Comparison of ENCODE assay signal across 8 cellular contexts in the genomic region with DNA sequence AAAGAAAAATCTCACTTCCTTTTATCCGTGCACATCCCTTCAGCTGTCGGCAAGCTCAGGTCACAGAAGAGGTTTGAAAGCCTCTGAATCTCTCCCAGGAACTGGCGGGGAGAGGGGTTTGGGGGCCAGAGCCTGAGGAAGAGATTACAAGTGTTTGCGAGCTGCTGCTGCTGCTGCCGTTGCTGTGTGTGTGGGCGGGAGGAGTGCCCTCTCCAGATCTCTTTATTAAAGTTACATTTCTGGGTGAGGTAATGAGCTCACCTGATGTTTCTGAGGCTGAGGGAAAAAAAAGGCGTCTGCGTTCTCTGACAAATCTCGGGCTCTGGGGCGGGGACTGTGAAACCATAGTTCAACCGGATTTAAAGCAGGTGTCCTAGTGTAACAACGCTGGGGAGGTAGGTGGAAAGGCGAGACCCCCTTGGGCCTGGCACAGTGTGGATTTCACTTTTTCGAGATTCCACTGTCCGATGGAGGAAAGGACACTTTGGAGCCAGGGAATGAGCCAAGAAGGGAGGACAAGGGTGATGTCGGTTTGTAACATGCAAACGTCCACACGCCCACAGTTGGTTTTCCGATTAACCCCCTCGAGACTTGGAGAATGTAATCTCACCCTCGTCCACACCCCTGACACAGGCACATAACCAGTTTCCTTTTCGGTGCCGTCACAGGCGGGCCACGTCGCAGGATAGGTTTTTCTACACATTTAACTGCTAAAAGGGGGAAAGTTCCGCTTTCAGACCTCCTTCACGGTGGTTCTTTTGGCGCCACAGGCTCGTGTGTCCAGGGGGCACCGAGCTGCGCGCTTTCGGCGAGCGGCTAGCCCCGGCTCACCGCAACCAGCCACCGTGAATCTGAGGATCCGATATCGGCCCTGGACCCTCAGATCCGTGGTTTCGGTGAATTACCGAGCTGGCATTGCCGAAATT. TPM values are rescaled to one million over a fixed set of nuclear protein-coding genes. Genes with fewer than 3 reads are reported as not detected.
DNase-seq lines count a peak whose midpoint lies in the region; ATAC-seq and TF ChIP-seq lines count a peak whose summit lies in the region.

No MANE protein-coding gene starts in this region.

- H3K4me1 ChIP-seq in duodenal mucosa (ENCODE audit: control insufficient read depth in 1 of 2, insufficient read depth in 2 of 2, low read length in 2 of 2), result peaks cover 16% of the 10 kb centered on the region in 2 donors
- peaks cover 24% of the 10 kb centered on the region for H3K4me1 ChIP-seq in lower lobe of right lung

- H3K27me3 ChIP-seq in duodenal mucosa (ENCODE audit: control insufficient read depth in 1 of 2, insufficient read depth in 2 of 2, low read length in 2 of 2) (no peaks in the 10 kb centered on the region), lower lobe of right lung (ENCODE audit: low read depth) (no peaks in the 10 kb centered on the region)

- POLR2A ChIA-PET in AG04449 (lab: Yijun Ruan, JAX), result interaction anchor here (1.0 kb wide), 1 partner anchor 10 kb away, joined by 3 read pairs; no protein-coding TSS in a partner anchor

- no peak for TF ChIP-seq CTCF in AG04449 (IDR thresholded peaks at IDR 0.05; ENCODE audit: insufficient read depth, low read length, missing control alignments)
- TF ChIP-seq CTCF in lower lobe of right lung (IDR thresholded peaks at IDR 0.05), result no peak

- peak overlapping the region; percentile 95 for H3K4me3 ChIP-seq in AG04449 (ENCODE audit: low read depth, low read length)
- H3K4me3 ChIP-seq in duodenal mucosa (ENCODE audit: low read depth in 1 of 2, low read length in 2 of 2), result peak overlapping the region; percentile 86 to 87
- peak overlapping the region; percentile 69 for H3K4me3 ChIP-seq in lower lobe of right lung

- no peaks in the 10 kb centered on the region for H3K9me3 ChIP-seq in duodenal mucosa (ENCODE audit: control insufficient read depth in 1 of 2, low read length in 2 of 2)
- H3K9me3 ChIP-seq in lower lobe of right lung, result no peaks in the 10 kb centered on the region

- H3K27ac ChIP-seq in duodenal mucosa (ENCODE audit: low read depth, low read length), result peak overlapping the region; percentile 90
- H3K27ac ChIP-seq in lower lobe of right lung, result peak overlapping the region; percentile 90

- no peak for DNase-seq in AG04449 (ENCODE audit: low read depth, low spot score)
- DNase-seq in NCI-H510A (lab: John Stamatoyannopoulos, UW), result peak; percentile 15
- peak; percentile 71 for DNase-seq in activated CD4-positive, alpha-beta T cell treated with anti-CD3 and anti-CD28 coated beads, Interleukin-2, amount 50 U/mL, for 1 hour
- DNase-seq in lower lobe of right lung, result peak; percentile 84
- peak; percentile 37 to 70 (median 67) for DNase-seq in stimulated activated CD4-positive, alpha-beta T cell treated with anti-CD3 and anti-CD28 coated beads, TNF-alpha, amount 100 ng/mL, for 4 hours (ENCODE audit: low read depth in 3 of 3)

- H3K9ac ChIP-seq in duodenal mucosa (ENCODE audit: low read depth in 1 of 2, low read length in 2 of 2), result peak overlapping the region; percentile 88 to 92

- H3K36me3 ChIP-seq in duodenal mucosa (ENCODE audit: control insufficient read depth in 1 of 2, insufficient read depth in 2 of 2, low read length in 2 of 2) (no peaks in the 10 kb centered on the region), lower lobe of right lung (no peaks in the 10 kb centered on the region)

- ATAC-seq in GM18907 (IDR thresholded peaks at IDR 0.05; ENCODE audit: unreplicated experiment), result peak; percentile 32
- ATAC-seq in HG03135 (IDR thresholded peaks at IDR 0.05; ENCODE audit: unreplicated experiment), result peak; percentile 31
- ATAC-seq in lower lobe of right lung, result peak; percentile 66 to 68

- CTCF ChIA-PET in AG04449 (lab: Yijun Ruan, JAX), result interaction anchor here (0.8 to 8.0 kb wide), 12 partner anchors 11 to 1749 kb away, joined by 3 to 65 read pairs (median 5); no protein-coding TSS in a partner anchor

- intact Hi-C loops in lower lobe of right lung (cut with DNase I), result no loop called here

RNA-seq across cellular contexts. Expression of a gene that starts 2.1 kb away (rescaled TPM):
- 174 TPM for total RNA-seq in lower lobe of right lung
